ENCODE assay signal across 8 cellular contexts in genomic region chr1:212949771-212950170, GRCh38. TPM values are rescaled to one million over a fixed set of nuclear protein-coding genes. Genes with fewer than 3 reads are reported as not detected.
DNase-seq lines count a peak whose midpoint lies in the region; ATAC-seq, FAIRE-seq and TF ChIP-seq lines count a peak whose summit lies in the region.

No MANE protein-coding gene starts in this region.

- peaks cover 29 to 40% (median 33%) of the 10 kb centered on the region in 3 donors for H3K4me1 Mint-ChIP-seq in naive B cell

- peak overlapping the region; percentile 81 to 93 (median 92) for H3K4me3 Mint-ChIP-seq in naive B cell

- no peak for DNase-seq in AG10803 (ENCODE audit: low read depth)
- DNase-seq in HTR-8/SVneo (ENCODE audit: insufficient read length, low spot score): peak; percentile 22
- no peak for DNase-seq in choroid plexus epithelial cell (ENCODE audit: low read depth)
- DNase-seq in naive B cell: no peak
- no peak for DNase-seq in GOT3 (lab: John Stamatoyannopoulos, UW)

- H3K9me3 Mint-ChIP-seq in naive B cell: peaks cover 0 to 2% (median 0%) of the 10 kb centered on the region in 7 donors

- FAIRE-seq in HTR-8/SVneo (lab: Jason Lieb, UNC): no peak

- TF ChIP-seq CTCF in AG10803 (conservative IDR thresholded peaks at IDR 0.05; ENCODE audit: low read length): no peak
- TF ChIP-seq CTCF in choroid plexus epithelial cell (conservative IDR thresholded peaks at IDR 0.05; ENCODE audit: low read depth, low read length): no peak

- ATAC-seq in naive B cell (ENCODE audit: low read depth in 2 of 2) (no peak), HG03442 (IDR thresholded peaks at IDR 0.05; ENCODE audit: unreplicated experiment) (no peak), HG03354 (IDR thresholded peaks at IDR 0.05; ENCODE audit: poor library complexity, severe bottlenecking, unreplicated experiment) (no peak), GM19324 (IDR thresholded peaks at IDR 0.05; ENCODE audit: low FRiP score, unreplicated experiment) (no peak)

- H3K27ac Mint-ChIP-seq in naive B cell: peak overlapping the region in 1 of 6 donors; percentile 19

- H3K36me3 Mint-ChIP-seq in naive B cell: no peaks in the 10 kb centered on the region

- peaks cover 16 to 34% (median 26%) of the 10 kb centered on the region in 3 donors for H3K27me3 Mint-ChIP-seq in naive B cell

- H3K4me3 ChIP-seq in AG10803 (ENCODE audit: low read length) (peak overlapping the region; percentile 54), choroid plexus epithelial cell (ENCODE audit: low read depth, low read length) (peak overlapping the region; percentile 60)

RNA-seq across cellular contexts. Expression of gene VASH2, which starts 0.6 kb away (rescaled TPM):
- under 1 TPM in 4 of 6 donors, not detected in 2; 0.06 to 0.51 (median 0.09) TPM for polyA plus RNA-seq in naive B cell (ENCODE audit: low read depth in 6 of 6)
